Comparison of ENCODE assay signal across 1 cellular context in genomic region chr21:25626752-25627151, GRCh38.
TF ChIP-seq lines count a peak whose summit lies in the region.

No MANE protein-coding gene starts in this region.

TF ChIP-seq in K562, 482 proteins besides CTCF, POLR2A, EP300 and RAD21:
- TF ChIP-seq SRF (CRISPR knock-in tag; IDR thresholded peaks at IDR 0.05) (no peak), NFIC (IDR thresholded peaks at IDR 0.05) (peak; percentile 60)
